ENCODE assay signal across 9 cellular contexts in genomic region chr10:43197834-43198681, GRCh38. TPM values are rescaled to one million over a fixed set of nuclear protein-coding genes. Genes with fewer than 3 reads are reported as not detected.
A peak's percentile ranks its signal among the peaks of the same experiment; 100 is the strongest.
DNase-seq lines count a peak whose midpoint lies in the region; ATAC-seq and TF ChIP-seq lines count a peak whose summit lies in the region.
"Had no signal": no experiment of that assay in that cellular context is flagged by ENCODE, and none has a peak within 500 bp of the region (broad histone marks: within the 10 kb centered on the region; RNA-seq: fewer than 3 reads in every experiment).

No MANE protein-coding gene starts in this region.

- DNase-seq in activated CD4-positive, alpha-beta T cell treated with anti-CD3 and anti-CD28 coated beads, Interleukin-2, amount 10 ng/mL, durations not matched to agents 24 days and 14 days = peak; percentile 72
- DNase-seq in activated CD4-positive, alpha-beta T cell treated with anti-CD3 and anti-CD28 coated beads, Interleukin-2, amount 50 U/mL, for 1 hour = no peak
- DNase-seq in MM.1S (no peak), dorsolateral prefrontal cortex (peak in 8 of 10 donors; percentile 17 to 43 (median 28)), sigmoid colon (peak; percentile 40), inferior parietal cortex (ENCODE audit: extremely low spot score) (no peak)
- no peak for DNase-seq in central memory CD4-positive, alpha-beta T cell

- no peak overlapping the region for H3K27ac Mint-ChIP-seq in activated CD4-positive, alpha-beta T cell treated with anti-CD3 and anti-CD28 coated beads, Interleukin-2, amount 10 ng/mL, durations not matched to agents 24 days and 14 days
- H3K27ac Mint-ChIP-seq: CD8-positive, alpha-beta T cell had no signal

- H3F3A ChIP-seq in MM.1S (ENCODE audit: insufficient read depth, low read length) = no peaks in the 10 kb centered on the region

- no peak for TF ChIP-seq POLR2A in sigmoid colon (IDR thresholded peaks at IDR 0.05)

- TF ChIP-seq EP300 in sigmoid colon (IDR thresholded peaks at IDR 0.05) = no peak

- no peaks in the 10 kb centered on the region for H3K27me3 Mint-ChIP-seq in activated CD4-positive, alpha-beta T cell treated with anti-CD3 and anti-CD28 coated beads, Interleukin-2, amount 10 ng/mL, durations not matched to agents 24 days and 14 days

- no peaks in the 10 kb centered on the region for H3K4me1 ChIP-seq in MM.1S (ENCODE audit: low read length)
- peaks cover 0 to 16% (median 11%) of the 10 kb centered on the region in 4 donors for H3K4me1 ChIP-seq in sigmoid colon

- H3K27ac ChIP-seq in MM.1S (ENCODE audit: low read length) (no peak overlapping the region), dorsolateral prefrontal cortex (peak overlapping the region in 1 of 59 donors; percentile 5), sigmoid colon (no peak overlapping the region)

- H3K9me2 ChIP-seq in MM.1S (replicated peaks; ENCODE audit: insufficient read depth, low read length) = no peaks in the 10 kb centered on the region

- H3K9me3 Mint-ChIP-seq in activated CD4-positive, alpha-beta T cell treated with anti-CD3 and anti-CD28 coated beads, Interleukin-2, amount 10 ng/mL, durations not matched to agents 24 days and 14 days = no peaks in the 10 kb centered on the region
- H3K9me3 Mint-ChIP-seq: CD8-positive, alpha-beta T cell had no signal

- H3K36me3 ChIP-seq in MM.1S (replicated peaks; ENCODE audit: insufficient read depth, low read length) (no peaks in the 10 kb centered on the region), sigmoid colon (no peaks in the 10 kb centered on the region)

- H3K27me3 ChIP-seq in MM.1S (replicated peaks; ENCODE audit: insufficient read depth, low read length) (no peaks in the 10 kb centered on the region), dorsolateral prefrontal cortex (no peaks in the 10 kb centered on the region), sigmoid colon (peaks cover 0 to 15% (median 12%) of the 10 kb centered on the region in 3 donors)

- H2AFZ ChIP-seq in MM.1S (ENCODE audit: low read length) = no peak overlapping the region

- 69 to 82% methylated on average over 15 of the region's 15 CpGs for WGBS in sigmoid colon, 2 donors

- intact Hi-C loops in activated CD4-positive, alpha-beta T cell treated with anti-CD3 and anti-CD28 coated beads, Interleukin-2, amount 10 ng/mL, durations not matched to agents 24 days and 14 days (cut with micrococcal nuclease) = no loop called here
- intact Hi-C loops in dorsolateral prefrontal cortex (cut with DNase I) = no loop called here
- intact Hi-C loops in sigmoid colon (cut with DNase I) = no loop called here

- no peaks in the 10 kb centered on the region for H3K36me3 Mint-ChIP-seq in activated CD4-positive, alpha-beta T cell treated with anti-CD3 and anti-CD28 coated beads, Interleukin-2, amount 10 ng/mL, durations not matched to agents 24 days and 14 days (ENCODE audit: low read depth)
- H3K36me3 Mint-ChIP-seq: CD8-positive, alpha-beta T cell had no signal

- peak; percentile 41 for TF ChIP-seq CTCF in MM.1S (IDR thresholded peaks at IDR 0.05; ENCODE audit: low read length)
- peak in 11 of 56 donors; percentile 9 to 25 (median 14) for TF ChIP-seq CTCF in dorsolateral prefrontal cortex (IDR thresholded peaks at IDR 0.05 in 54 of 56, conservative IDR thresholded peaks at IDR 0.05 in 2 of 56; ENCODE audit: low read depth in 1 of 56, partially characterized antibody in 56 of 56)
- TF ChIP-seq CTCF in sigmoid colon (IDR thresholded peaks at IDR 0.05) = no peak

- ATAC-seq in HG02840 (IDR thresholded peaks at IDR 0.05; ENCODE audit: low FRiP score, unreplicated experiment) = no peak
- ATAC-seq: CD8-positive, alpha-beta T cell had no signal

- H3K79me2 ChIP-seq in MM.1S (ENCODE audit: low read length) = no peaks in the 10 kb centered on the region

- H3K4me3 Mint-ChIP-seq in activated CD4-positive, alpha-beta T cell treated with anti-CD3 and anti-CD28 coated beads, Interleukin-2, amount 10 ng/mL, durations not matched to agents 24 days and 14 days = no peak overlapping the region
- H3K4me3 Mint-ChIP-seq: CD8-positive, alpha-beta T cell had no signal

- H3K4me3 ChIP-seq in MM.1S (ENCODE audit: low read length) (no peak overlapping the region), dorsolateral prefrontal cortex (no peak overlapping the region), sigmoid colon (no peak overlapping the region)

- H3K9me3 ChIP-seq in MM.1S (replicated peaks; ENCODE audit: insufficient read depth, low read length) = no peaks in the 10 kb centered on the region
- no peaks in the 10 kb centered on the region for H3K9me3 ChIP-seq in sigmoid colon

- no peak overlapping the region for H3K9ac ChIP-seq in MM.1S (ENCODE audit: low read length)

- peaks cover 4% of the 10 kb centered on the region for H3K4me1 Mint-ChIP-seq in activated CD4-positive, alpha-beta T cell treated with anti-CD3 and anti-CD28 coated beads, Interleukin-2, amount 10 ng/mL, durations not matched to agents 24 days and 14 days

- H4K20me1 ChIP-seq in MM.1S (ENCODE audit: insufficient read depth, low read length) = no peaks in the 10 kb centered on the region

- H3K4me2 ChIP-seq in MM.1S (ENCODE audit: low read depth, low read length) = no peak overlapping the region

RNA-seq across cellular contexts. Expression of gene CSGALNACT2, which starts 59.8 kb away (rescaled TPM):
- 24.7 and 25.9 TPM in 2 replicates for total RNA-seq in activated CD4-positive, alpha-beta T cell treated with anti-CD3 and anti-CD28 coated beads, Interleukin-2, amount 10 ng/mL, durations not matched to agents 24 days and 14 days
- total RNA-seq in dorsolateral prefrontal cortex (10 to 100 TPM; 18.7 to 36.1 (median 23.8) TPM), sigmoid colon (10 to 100 TPM; 25.0 to 37.1 (median 30.9) TPM)
- 1 to 10 TPM; 3.2 to 6.9 (median 6.0) TPM for polyA plus RNA-seq in sigmoid colon

Comparison
In these comparisons a context has a peak if more than half of its experiments do, and no peak if none do; other contexts are left out.
1. DNase-seq: peak in activated CD4-positive, alpha-beta T cell treated with anti-CD3 and anti-CD28 coated beads, Interleukin-2, amount 10 ng/mL, durations not matched to agents 24 days and 14 days (single experiment), dorsolateral prefrontal cortex (8 of 10) and sigmoid colon (single experiment); none in activated CD4-positive, alpha-beta T cell treated with anti-CD3 and anti-CD28 coated beads, Interleukin-2, amount 50 U/mL, for 1 hour (single experiment), MM.1S (single experiment), inferior parietal cortex (single experiment) and central memory CD4-positive, alpha-beta T cell (single experiment).